In genomic region chr12:3397596-3397995, GRCh38 we compare ENCODE assay signal across 1 cellular context.
A peak's percentile ranks its signal among the peaks of the same experiment; 100 is the strongest.
TF ChIP-seq lines count a peak whose summit lies in the region.

No MANE protein-coding gene starts in this region.

TF ChIP-seq in H1, 55 proteins besides CTCF, POLR2A, EP300 and RAD21:
- TF ChIP-seq YY1 (IDR thresholded peaks at IDR 0.05; ENCODE audit: low read depth, low read length): 0 out of 2 replicates have a peak, but pooled peaks have one; percentile 17
- TF ChIP-seq ASH2L (IDR thresholded peaks at IDR 0.05; ENCODE audit: low read length): peak; percentile 46
TF ChIP-seq in H1: peak in this region for 2; not testable (repeated sequence) for 53.
